In genomic region chr1:30766948-30767347, GRCh38 we compare ENCODE assay signal across 2 cellular contexts.
A peak's percentile ranks its signal among the peaks of the same experiment; 100 is the strongest.
TF ChIP-seq lines count a peak whose summit lies in the region.
"Not testable (repeated sequence)": the region's sequence is repeated elsewhere in the genome, so short reads cannot be mapped to it uniquely, and the experiment has no call there.

No MANE protein-coding gene starts in this region.

TF ChIP-seq in HEK293, 187 proteins besides CTCF, POLR2A, EP300 and RAD21:
- peak; percentile 84 for TF ChIP-seq ZNF146 (tag by site-specific recombination; IDR thresholded peaks at IDR 0.05)

TF ChIP-seq in K562, 482 proteins besides CTCF, POLR2A, EP300 and RAD21:
- TF ChIP-seq BCOR (IDR thresholded peaks at IDR 0.05), result peak; percentile 89
- TF ChIP-seq TRIM28 (IDR thresholded peaks at IDR 0.05), result 0 out of 2 replicates have a peak, but pooled peaks have one; percentile 24
- TF ChIP-seq ZNF592 (IDR thresholded peaks at IDR 0.05), result peak; percentile 41; the same call in 1 of the 2 replicates
- 0 out of 2 replicates have a peak, but pooled peaks have one; percentile 45 for TF ChIP-seq SMARCA5 (IDR thresholded peaks at IDR 0.05)
- TF ChIP-seq ZNF146 (CRISPR knock-in tag; IDR thresholded peaks at IDR 0.05; ENCODE audit: unreplicated experiment), result peak; percentile 93
- TF ChIP-seq GTF2A2 (tag; IDR thresholded peaks at IDR 0.05), result 0 out of 2 replicates have a peak, but pooled peaks have one; percentile 8
- peak; percentile 51 for TF ChIP-seq RBM25 (IDR thresholded peaks at IDR 0.05; ENCODE audit: low read depth, low read length, severe bottlenecking)
- 0 out of 2 replicates have a peak, but pooled peaks have one; percentile 29 for TF ChIP-seq RHOXF2B (CRISPR knock-in tag; conservative IDR thresholded peaks at IDR 0.05)
- 0 out of 2 replicates have a peak, but pooled peaks have one; percentile 25 for TF ChIP-seq ZNF740 (CRISPR knock-in tag; IDR thresholded peaks at IDR 0.05)
- not testable (repeated sequence) for TF ChIP-seq ZNF740 (tag; IDR thresholded peaks at IDR 0.05)
- TF ChIP-seq KDM1A (IDR thresholded peaks at IDR 0.05), result peak; percentile 51 to 78; a peak in 3 of 4 replicates
